In the genomic region with DNA sequence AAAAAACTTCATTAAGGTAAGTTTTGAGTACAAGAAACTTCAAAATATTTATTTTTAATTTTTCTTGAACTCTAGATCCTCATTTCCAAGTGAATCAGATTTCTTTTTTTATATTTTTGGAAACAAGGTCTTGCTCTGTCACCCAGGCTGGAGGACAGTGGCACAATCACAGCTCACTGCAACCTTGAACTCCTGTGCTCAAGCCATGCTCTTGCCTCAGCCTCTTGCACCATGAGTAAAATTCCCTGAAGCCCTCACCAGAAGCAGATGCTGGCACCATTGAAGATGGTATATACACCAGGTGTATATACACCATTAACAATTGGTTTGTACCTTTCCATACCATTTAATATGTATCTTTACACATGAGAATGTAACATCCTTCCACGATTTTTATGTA, we compare ENCODE assay signal across 35 cellular contexts.
"Had no signal": no experiment of that assay in that cellular context is flagged by ENCODE, and none has a peak within 500 bp of the region (broad histone marks: within the 10 kb centered on the region; RNA-seq: fewer than 3 reads in every experiment).

No MANE protein-coding gene starts in this region.

- H3K27me3 ChIP-seq: MG63 had no signal

- H3K27ac ChIP-seq: KMS-11 had no signal

- H3K9me3 ChIP-seq: MG63 had no signal

- H3K36me3 ChIP-seq: MG63 had no signal

- DNase-seq: Karpas-422, Kasumi-1, KG1, MG63, MM.1S, MV-4-11, NCI-H1048, NCI-H1092, NCI-H1092 treated with DMSO at 0.1 percent for 48 hours, NCI-H1105, NCI-H1105 treated with DMSO at 0.1 percent for 48 hours, NCI-H1417, NCI-H1417 treated with DMSO at 0.1 percent for 48 hours, NCI-H1436, NCI-H1436 treated with DMSO at 0.1 percent for 48 hours, NCI-H146, NCI-H1694, NCI-H1694 treated with DMSO at 0.1 percent for 48 hours, NCI-H187, NCI-H187 treated with DMSO at 0.1 percent for 48 hours, NCI-H1930, NCI-H2029, NCI-H2029 treated with DMSO at 0.1 percent for 48 hours, NCI-H2081, NCI-H2081 treated with DMSO at 0.1 percent for 48 hours, NCI-H2107, NCI-H2171, NCI-H2171 treated with DMSO at 0.1 percent for 48 hours, NCI-H2227 treated with DMSO at 0.1 percent for 48 hours, NCI-H226, NCI-H345, NCI-H446, NCI-H446 treated with DMSO at 0.1 percent for 48 hours, NCI-H510A had no signal

- H3K4me3 ChIP-seq: MG63 had no signal
